1 cellular context compared by ENCODE assay signal in genomic region chr20:17936306-17936790, GRCh38.
TF ChIP-seq lines count a peak whose summit lies in the region.

No MANE protein-coding gene starts in this region.

TF ChIP-seq in HepG2, 621 proteins besides CTCF, POLR2A, EP300 and RAD21:
- no peak for TF ChIP-seq SYNCRIP (IDR thresholded peaks at IDR 0.05; ENCODE audit: insufficient read depth, low read depth, low read length)
- no peak for TF ChIP-seq ARID2 (CRISPR knock-in tag; IDR thresholded peaks at IDR 0.05; ENCODE audit: borderline replicate concordance)
- no peak for TF ChIP-seq MXI1 (IDR thresholded peaks at IDR 0.05; ENCODE audit: borderline replicate concordance, low read depth, low read length)
- TF ChIP-seq PPARG (CRISPR knock-in tag; conservative IDR thresholded peaks at IDR 0.05): no peak
- TF ChIP-seq ZEB1 (IDR thresholded peaks at IDR 0.05; ENCODE audit: insufficient replicate concordance, low read depth): no peak
- TF ChIP-seq KLF6 (CRISPR knock-in tag; IDR thresholded peaks at IDR 0.05): no peak
- TF ChIP-seq TBX2 (CRISPR knock-in tag; IDR thresholded peaks at IDR 0.05; ENCODE audit: borderline replicate concordance): no peak
- TF ChIP-seq KAT2B (IDR thresholded peaks at IDR 0.05; ENCODE audit: borderline replicate concordance, low read depth, low read length): no peak
- TF ChIP-seq ZC3H13 (CRISPR knock-in tag; IDR thresholded peaks at IDR 0.05): no peak
- no peak for TF ChIP-seq ZNF713 (CRISPR knock-in tag; IDR thresholded peaks at IDR 0.05)
- no peak for TF ChIP-seq ZNF512B (CRISPR knock-in tag; IDR thresholded peaks at IDR 0.05; ENCODE audit: borderline replicate concordance)
- TF ChIP-seq GABPB1 (CRISPR knock-in tag; IDR thresholded peaks at IDR 0.05): no peak
- TF ChIP-seq ZSCAN12 (CRISPR knock-in tag; IDR thresholded peaks at IDR 0.05): no peak
- no peak for TF ChIP-seq RXRB (CRISPR knock-in tag; IDR thresholded peaks at IDR 0.05; ENCODE audit: borderline replicate concordance)
- no peak for TF ChIP-seq THAP9 (CRISPR knock-in tag; IDR thresholded peaks at IDR 0.05; ENCODE audit: borderline replicate concordance)
- no peak for TF ChIP-seq NFKB2 (CRISPR knock-in tag; IDR thresholded peaks at IDR 0.05; ENCODE audit: borderline replicate concordance)
